ENCODE assay signal across 13 cellular contexts in genomic region chr20:44137210-44137781, GRCh38. TPM values are rescaled to one million over a fixed set of nuclear protein-coding genes. Genes with fewer than 3 reads are reported as not detected.
A peak's percentile ranks its signal among the peaks of the same experiment; 100 is the strongest.
DNase-seq lines count a peak whose midpoint lies in the region; ATAC-seq and TF ChIP-seq lines count a peak whose summit lies in the region.
"Had no signal": no experiment of that assay in that cellular context is flagged by ENCODE, and none has a peak within 500 bp of the region (broad histone marks: within the 10 kb centered on the region; RNA-seq: fewer than 3 reads in every experiment).

No MANE protein-coding gene starts in this region.

- H3K9me3 Mint-ChIP-seq in WTC11, result no peaks in the 10 kb centered on the region
- H3K9me3 Mint-ChIP-seq in activated naive CD4-positive, alpha-beta T cell treated with anti-CD3 and anti-CD28 coated beads, Interleukin-2, amount 10 ng/mL, durations not matched to agents 7 days and 5 days, result no peaks in the 10 kb centered on the region
- H3K9me3 Mint-ChIP-seq: stimulated activated effector memory CD8-positive, alpha-beta T cell treated with anti-CD3 and anti-CD28 coated beads, Interleukin-12 subunit alpha, Interleukin-12 subunit beta, amount 100 ng/mL, for 72 hours had no signal

- intact Hi-C loops in left cardiac atrium (cut with DNase I), result no loop called here

- ATAC-seq in WTC11 (peak; percentile 70), left cardiac atrium (peak; percentile 83 to 85), GM21723 (IDR thresholded peaks at IDR 0.05; ENCODE audit: unreplicated experiment) (no peak)
- ATAC-seq: stimulated activated effector memory CD8-positive, alpha-beta T cell treated with anti-CD3 and anti-CD28 coated beads, Interleukin-12 subunit alpha, Interleukin-12 subunit beta, amount 100 ng/mL, for 72 hours had no signal

- no peaks in the 10 kb centered on the region for H3K36me3 Mint-ChIP-seq in WTC11
- H3K36me3 Mint-ChIP-seq in activated naive CD4-positive, alpha-beta T cell treated with anti-CD3 and anti-CD28 coated beads, Interleukin-2, amount 10 ng/mL, durations not matched to agents 7 days and 5 days, result no peaks in the 10 kb centered on the region
- H3K36me3 Mint-ChIP-seq: stimulated activated effector memory CD8-positive, alpha-beta T cell treated with anti-CD3 and anti-CD28 coated beads, Interleukin-12 subunit alpha, Interleukin-12 subunit beta, amount 100 ng/mL, for 72 hours had no signal

- H3K27ac Mint-ChIP-seq in WTC11, result no peak overlapping the region
- no peak overlapping the region for H3K27ac Mint-ChIP-seq in activated naive CD4-positive, alpha-beta T cell treated with anti-CD3 and anti-CD28 coated beads, Interleukin-2, amount 10 ng/mL, durations not matched to agents 7 days and 5 days
- H3K27ac Mint-ChIP-seq: stimulated activated effector memory CD8-positive, alpha-beta T cell treated with anti-CD3 and anti-CD28 coated beads, Interleukin-12 subunit alpha, Interleukin-12 subunit beta, amount 100 ng/mL, for 72 hours had no signal

- no peaks in the 10 kb centered on the region for H3K27me3 Mint-ChIP-seq in WTC11 (ENCODE audit: low read depth)
- peaks cover 36% of the 10 kb centered on the region for H3K27me3 Mint-ChIP-seq in activated naive CD4-positive, alpha-beta T cell treated with anti-CD3 and anti-CD28 coated beads, Interleukin-2, amount 10 ng/mL, durations not matched to agents 7 days and 5 days

- DNase-seq in AG10803 (ENCODE audit: low read depth) (peak; percentile 65), WTC11 (ENCODE audit: low spot score) (peak; percentile 52), left cardiac atrium (peak; percentile 64), non-pigmented ciliary epithelial cell (ENCODE audit: low read depth) (peak; percentile 27), HuH-7.5 (ENCODE audit: low spot score) (no peak)
- no peak for DNase-seq in effector CD8-positive, alpha-beta T cell (lab: John Stamatoyannopoulos, UW)
- DNase-seq in activated naive CD4-positive, alpha-beta T cell treated with anti-CD3 and anti-CD28 coated beads, Interleukin-2, amount 10 ng/mL, durations not matched to agents 7 days and 5 days, result no peak
- DNase-seq: activated CD4-positive, alpha-beta T cell treated with anti-CD3 and anti-CD28 coated beads, Interleukin-2, amount 50 U/mL, for 48 hours; anterior cingulate cortex; NCI-H1048 had no signal

- TF ChIP-seq CTCF in AG10803 (conservative IDR thresholded peaks at IDR 0.05; ENCODE audit: low read length) (no peak), WTC11 (IDR thresholded peaks at IDR 0.05) (no peak)

- no peak overlapping the region for H3K4me3 ChIP-seq in AG10803 (ENCODE audit: low read length)

- peaks cover 8% of the 10 kb centered on the region; the same call in 1 of the 2 replicates for H3K4me1 Mint-ChIP-seq in WTC11
- no peaks in the 10 kb centered on the region for H3K4me1 Mint-ChIP-seq in activated naive CD4-positive, alpha-beta T cell treated with anti-CD3 and anti-CD28 coated beads, Interleukin-2, amount 10 ng/mL, durations not matched to agents 7 days and 5 days
- H3K4me1 Mint-ChIP-seq: stimulated activated effector memory CD8-positive, alpha-beta T cell treated with anti-CD3 and anti-CD28 coated beads, Interleukin-12 subunit alpha, Interleukin-12 subunit beta, amount 100 ng/mL, for 72 hours had no signal

- POLR2A ChIA-PET in WTC11 (lab: Charles Lee), result interaction anchor here (1.0 to 1.6 kb wide), 4 partner anchors 16 to 73 kb away, joined by 3 to 5 read pairs (median 4); partner anchors contain the start of gene OSER1

- CTCF ChIA-PET in WTC11 (lab: Charles Lee), result interaction anchor here (0.6 to 4.9 kb wide), 10 partner anchors 8 to 179 kb away, joined by 3 to 49 read pairs (median 4); partner anchors contain the start of gene JPH2
- CTCF ChIA-PET in activated naive CD4-positive, alpha-beta T cell treated with anti-CD3 and anti-CD28 coated beads, Interleukin-2, amount 10 ng/mL, durations not matched to agents 7 days and 5 days (lab: Charles Lee), result interaction anchor here (0.9 to 1.5 kb wide), 2 partner anchors 21 to 53 kb away, joined by 3 to 4 read pairs; no protein-coding TSS in a partner anchor

- no peak overlapping the region for H3K4me3 Mint-ChIP-seq in WTC11
- H3K4me3 Mint-ChIP-seq in activated naive CD4-positive, alpha-beta T cell treated with anti-CD3 and anti-CD28 coated beads, Interleukin-2, amount 10 ng/mL, durations not matched to agents 7 days and 5 days, result no peak overlapping the region
- H3K4me3 Mint-ChIP-seq: stimulated activated effector memory CD8-positive, alpha-beta T cell treated with anti-CD3 and anti-CD28 coated beads, Interleukin-12 subunit alpha, Interleukin-12 subunit beta, amount 100 ng/mL, for 72 hours had no signal

TF ChIP-seq in WTC11, 78 proteins besides CTCF, POLR2A, EP300 and RAD21 (continues in another document):
- TF ChIP-seq KAT7 (CRISPR knock-in tag; IDR thresholded peaks at IDR 0.05; ENCODE audit: borderline replicate concordance) (no peak), AFF4 (CRISPR knock-in tag; IDR thresholded peaks at IDR 0.05; ENCODE audit: borderline replicate concordance) (no peak), HMGXB4 (CRISPR knock-in tag; IDR thresholded peaks at IDR 0.05) (no peak), E2F1 (CRISPR knock-in tag; IDR thresholded peaks at IDR 0.05) (no peak), CREB1 (CRISPR knock-in tag; IDR thresholded peaks at IDR 0.05) (no peak), ZNF512 (CRISPR knock-in tag; IDR thresholded peaks at IDR 0.05; ENCODE audit: borderline replicate concordance) (no peak), NR3C1 (CRISPR knock-in tag; conservative IDR thresholded peaks at IDR 0.05; ENCODE audit: low read depth) (no peak), CBFB (CRISPR knock-in tag; IDR thresholded peaks at IDR 0.05; ENCODE audit: low read depth) (no peak)

RNA-seq across cellular contexts. Expression of gene JPH2, which starts 49.7 kb away (rescaled TPM):
- total RNA-seq in WTC11 (2021), result 0.81 to 1.1 TPM (median 0.94 TPM) in 3 replicates
- 10 to 100 TPM; 78.3 to 93.5 TPM for total RNA-seq in left cardiac atrium
- total RNA-seq: pulmonary artery endothelial cell had no signal

Comparison
In these comparisons a context has a peak if more than half of its experiments do, and no peak if none do; other contexts are left out.
1. DNase-seq: peak in AG10803 (single experiment), WTC11 (single experiment), left cardiac atrium (single experiment) and non-pigmented ciliary epithelial cell (single experiment); none in effector CD8-positive, alpha-beta T cell (single experiment), HuH-7.5 (single experiment) and activated naive CD4-positive, alpha-beta T cell treated with anti-CD3 and anti-CD28 coated beads, Interleukin-2, amount 10 ng/mL, durations not matched to agents 7 days and 5 days (single experiment).
2. RNA of gene JPH2, which starts 49.7 kb away (total RNA-seq): 78.3 to 93.5 TPM in left cardiac atrium; 0.81 to 1.1 TPM in WTC11; every median in the first group is over 10 times any median in the second.